In genomic region chr22:42921301-42921700, GRCh38 we compare ENCODE assay signal across 16 cellular contexts.
A peak's percentile ranks its signal among the peaks of the same experiment; 100 is the strongest.
DNase-seq lines count a peak whose midpoint lies in the region; ATAC-seq, FAIRE-seq and TF ChIP-seq lines count a peak whose summit lies in the region.
"Had no signal": no experiment of that assay in that cellular context is flagged by ENCODE, and none has a peak within 500 bp of the region (broad histone marks: within the 10 kb centered on the region; RNA-seq: fewer than 3 reads in every experiment).

No MANE protein-coding gene starts in this region.

- ATAC-seq in pancreas, result peak in 3 of 4 donors; percentile 26 to 56 (median 29)

- H3K9me3 Mint-ChIP-seq in dendritic cell treated with granulocyte-macrophage colony-stimulating factor and Interleukin-4, amounts not matched to agents 40 ng/mL and 50 ng/mL, for 4 days, result no peaks in the 10 kb centered on the region
- H3K9me3 Mint-ChIP-seq: activated CD4-positive, alpha-beta T cell treated with anti-CD3 and anti-CD28 coated beads, Interleukin-2, amount 10 ng/mL, durations not matched to agents 7 days and 5 days had no signal

- H3K27me3 Mint-ChIP-seq in dendritic cell treated with granulocyte-macrophage colony-stimulating factor and Interleukin-4, amounts not matched to agents 40 ng/mL and 50 ng/mL, for 4 days, result no peaks in the 10 kb centered on the region
- H3K27me3 Mint-ChIP-seq: activated CD4-positive, alpha-beta T cell treated with anti-CD3 and anti-CD28 coated beads, Interleukin-2, amount 10 ng/mL, durations not matched to agents 7 days and 5 days; activated naive CD8-positive, alpha-beta T cell had no signal

- H3K27ac ChIP-seq in pancreas (peak overlapping the region; percentile 64 to 89 (median 86)), vagina (no peak overlapping the region)

- TF ChIP-seq POLR2A in vagina (IDR thresholded peaks at IDR 0.05), result no peak

- 57 to 63% methylated on average over 4 of the region's 4 CpGs for WGBS in pancreas, 2 donors

- FAIRE-seq in pancreas (lab: Jason Lieb, UNC), result no peak

- peaks cover 4% of the 10 kb centered on the region for H3K36me3 Mint-ChIP-seq in dendritic cell treated with granulocyte-macrophage colony-stimulating factor and Interleukin-4, amounts not matched to agents 40 ng/mL and 50 ng/mL, for 4 days (ENCODE audit: low read depth)

- DNase-seq in AG10803 (ENCODE audit: low read depth) (peak; percentile 60), M059J (ENCODE audit: low read depth) (peak; percentile 41), pancreas (peak in 2 of 6 donors; percentile 35 to 56), NCI-H128 (lab: John Stamatoyannopoulos, UW; ENCODE audit: unreplicated experiment) (no peak), G401 (ENCODE audit: low spot score) (no peak), vagina (ENCODE audit: extremely low spot score in 2 of 2) (no peak), NCI-H524 (lab: John Stamatoyannopoulos, UW) (no peak)
- DNase-seq: activated CD4-positive, alpha-beta T cell treated with anti-CD3 and anti-CD28 coated beads, Interleukin-2, amount 10 ng/mL, durations not matched to agents 7 days and 5 days; activated T-cell treated with anti-CD3 and anti-CD28 coated beads, Interleukin-2, amount 50 U/mL, for 1 hour; central memory CD4-positive, alpha-beta T cell; glutamatergic neuron; T-helper 2 cell had no signal

- H3K4me1 Mint-ChIP-seq in dendritic cell treated with granulocyte-macrophage colony-stimulating factor and Interleukin-4, amounts not matched to agents 40 ng/mL and 50 ng/mL, for 4 days (ENCODE audit: low read depth), result peaks cover 72% of the 10 kb centered on the region

- H3K9me3 ChIP-seq in pancreas (no peaks in the 10 kb centered on the region), vagina (no peaks in the 10 kb centered on the region)
- H3K9me3 ChIP-seq: prostate gland, suprapubic skin had no signal

- no peak for TF ChIP-seq CTCF in AG10803 (conservative IDR thresholded peaks at IDR 0.05; ENCODE audit: low read length)
- no peak for TF ChIP-seq CTCF in pancreas (IDR thresholded peaks at IDR 0.05)
- no peak for TF ChIP-seq CTCF in vagina (IDR thresholded peaks at IDR 0.05)

- H3K4me3 Mint-ChIP-seq in dendritic cell treated with granulocyte-macrophage colony-stimulating factor and Interleukin-4, amounts not matched to agents 40 ng/mL and 50 ng/mL, for 4 days, result no peak overlapping the region
- H3K4me3 Mint-ChIP-seq: activated CD4-positive, alpha-beta T cell treated with anti-CD3 and anti-CD28 coated beads, Interleukin-2, amount 10 ng/mL, durations not matched to agents 7 days and 5 days; activated naive CD8-positive, alpha-beta T cell had no signal

- in situ Hi-C loops in G401 (cut with HindIII; ENCODE audit: low sequenced_read_pairs), result no loop called here

- peak overlapping the region; percentile 62 for H3K27ac Mint-ChIP-seq in dendritic cell treated with granulocyte-macrophage colony-stimulating factor and Interleukin-4, amounts not matched to agents 40 ng/mL and 50 ng/mL, for 4 days
- H3K27ac Mint-ChIP-seq: activated CD4-positive, alpha-beta T cell treated with anti-CD3 and anti-CD28 coated beads, Interleukin-2, amount 10 ng/mL, durations not matched to agents 7 days and 5 days; activated naive CD8-positive, alpha-beta T cell had no signal

- H3K27me3 ChIP-seq in pancreas (no peaks in the 10 kb centered on the region), vagina (no peaks in the 10 kb centered on the region)
- H3K27me3 ChIP-seq: suprapubic skin had no signal

- H3K36me3 ChIP-seq in pancreas (no peaks in the 10 kb centered on the region), vagina (no peaks in the 10 kb centered on the region)
- H3K36me3 ChIP-seq: prostate gland, suprapubic skin had no signal

- H3K4me1 ChIP-seq in pancreas (peaks cover 53 to 79% (median 64%) of the 10 kb centered on the region in 3 donors), vagina (peaks cover 49% of the 10 kb centered on the region)

- intact Hi-C loops in dendritic cell treated with granulocyte-macrophage colony-stimulating factor and Interleukin-4, amounts not matched to agents 40 ng/mL and 50 ng/mL, for 4 days (cut with micrococcal nuclease), result loop anchor here (5.0 kb wide), 1 partner anchor 41 kb away; no protein-coding TSS in a partner anchor
- intact Hi-C loops in pancreas (cut with DNase I), result no loop called here
- intact Hi-C loops in vagina (cut with DNase I), result no loop called here

- H3K4me3 ChIP-seq in AG10803 (ENCODE audit: low read length) (no peak overlapping the region), pancreas (no peak overlapping the region), vagina (no peak overlapping the region)
- H3K4me3 ChIP-seq: prostate gland, suprapubic skin had no signal

Comparison
In these comparisons a context has a peak if more than half of its experiments do, and no peak if none do; other contexts are left out.
1. DNase-seq: peak in AG10803 (single experiment) and M059J (single experiment); none in NCI-H128 (single experiment), G401 (single experiment), vagina (0 of 2) and NCI-H524 (0 of 2).